In genomic region chr5:131164931-131165727, GRCh38 we compare ENCODE assay signal across 8 cellular contexts. TPM values are rescaled to one million over a fixed set of nuclear protein-coding genes. Genes with fewer than 3 reads are reported as not detected.
DNase-seq lines count a peak whose midpoint lies in the region; ATAC-seq and TF ChIP-seq lines count a peak whose summit lies in the region.

TSS of gene HINT1 (minus strand) at chr5:131165256. CDS start at chr5:131165205, 51 bp downstream.

- peak; percentile 80 for ATAC-seq in GM21526 (IDR thresholded peaks at IDR 0.05; ENCODE audit: low FRiP score, unreplicated experiment)

- no peaks in the 10 kb centered on the region for H3K27me3 ChIP-seq in OCI-LY3 (ENCODE audit: low read depth, low read length)

- H3K27ac ChIP-seq in OCI-LY3 (ENCODE audit: low read length), result peak within 1 kb of the TSS; percentile 87

- peaks cover 11% of the 10 kb centered on the region; the same call in 1 of the 2 replicates for H3K4me1 ChIP-seq in OCI-LY3 (ENCODE audit: low read length)

- H3K36me3 ChIP-seq in OCI-LY3 (replicated peaks; ENCODE audit: low read depth, low read length), result peaks cover 15% of the 10 kb centered on the region

- peak within 1 kb of the TSS; percentile 84 for H3K4me2 ChIP-seq in OCI-LY3 (ENCODE audit: low read length)

- H4K20me1 ChIP-seq in OCI-LY3 (ENCODE audit: insufficient read depth, low read length), result peaks cover 5% of the 10 kb centered on the region; the same call in 1 of the 2 replicates

- TF ChIP-seq CTCF in OCI-LY3 (IDR thresholded peaks at IDR 0.05; ENCODE audit: low read depth, low read length), result 0 out of 2 replicates have a peak, but pooled peaks have one; percentile 12
- TF ChIP-seq CTCF in epithelial cell of esophagus (IDR thresholded peaks at IDR 0.05; ENCODE audit: insufficient read depth, low read depth, low read length, missing control alignments), result no peak

- DNase-seq in DMS 273 treated with DMSO at 0.1 percent for 48 hours (lab: John Stamatoyannopoulos, UW), result peak; percentile 80
- DNase-seq in HuH-7.5 (ENCODE audit: low spot score), result peak; percentile 91
- peak; percentile 90 for DNase-seq in activated T-cell treated with anti-CD3 and anti-CD28 coated beads for 24 hours (ENCODE audit: low read depth)
- peak; percentile 93 for DNase-seq in epithelial cell of esophagus (ENCODE audit: low read depth)
- peak; percentile 92 for DNase-seq in mucosa of gallbladder (ENCODE audit: low spot score)
- peak; percentile 95 for DNase-seq in stimulated activated CD8-positive, alpha-beta memory T cell treated with anti-CD3 and anti-CD28 coated beads, Interleukin-4, amount 100 ng/mL, for 48 hours

- peak within 1 kb of the TSS; percentile 99 for H3K9ac ChIP-seq in OCI-LY3 (ENCODE audit: low read length)

- H3K79me2 ChIP-seq in OCI-LY3 (ENCODE audit: low read length), result peaks cover 53% of the 10 kb centered on the region

- no peaks in the 10 kb centered on the region for H3K9me3 ChIP-seq in OCI-LY3 (ENCODE audit: insufficient read depth, low read length)

- peak within 1 kb of the TSS; percentile 92 for H2AFZ ChIP-seq in OCI-LY3 (ENCODE audit: low read depth, low read length)

- H3K4me3 ChIP-seq in OCI-LY3 (ENCODE audit: low read length) (peak within 1 kb of the TSS; percentile 99), epithelial cell of esophagus (ENCODE audit: low read length) (peak within 1 kb of the TSS; percentile 94)

RNA-seq across cellular contexts. Expression of gene HINT1, which starts in this region (rescaled TPM):
- total RNA-seq in mucosa of gallbladder, result 152 TPM

Comparison
In these comparisons a context has a peak if more than half of its experiments do, and no peak if none do; other contexts are left out.
1. Peak in every context shown above with its lines: DNase-seq, ATAC-seq, H3K4me3 ChIP-seq and H3K27ac ChIP-seq.